ENCODE assay signal across 12 cellular contexts in genomic region chr20:43843096-43843964, GRCh38.
DNase-seq lines count a peak whose midpoint lies in the region; ATAC-seq and TF ChIP-seq lines count a peak whose summit lies in the region.
"Had no signal": no experiment of that assay in that cellular context is flagged by ENCODE, and none has a peak within 500 bp of the region (broad histone marks: within the 10 kb centered on the region; RNA-seq: fewer than 3 reads in every experiment).

No MANE protein-coding gene starts in this region.

- H3K36me3 Mint-ChIP-seq in T-helper 17 cell (ENCODE audit: low read depth) = no peaks in the 10 kb centered on the region

- DNase-seq in A172 (ENCODE audit: low spot score) = peak; percentile 76
- DNase-seq in GM12865 (ENCODE audit: low read depth) = peak; percentile 54
- DNase-seq in T-helper 17 cell = no peak
- DNase-seq in fibroblast of the aortic adventitia (ENCODE audit: low read depth) = peak; percentile 91
- DNase-seq in NCI-H510A (lab: John Stamatoyannopoulos, UW) = no peak
- no peak for DNase-seq in HEK293T (ENCODE audit: extremely low spot score)
- no peak for DNase-seq in stimulated activated CD4-positive, alpha-beta T cell treated with anti-CD3 and anti-CD28 coated beads, Interleukin-2, amount 100 ng/mL, for 24 hours
- DNase-seq: activated B cell treated with CpG ODN at 0.5 μM for 24 hours; effector memory CD8-positive, alpha-beta T cell; NCI-H1930; thyroid gland had no signal

- peak overlapping the region; percentile 10 for H3K4me3 Mint-ChIP-seq in T-helper 17 cell
- H3K4me3 Mint-ChIP-seq: activated B cell treated with CpG ODN at 0.5 μM for 24 hours; effector memory CD8-positive, alpha-beta T cell had no signal

- no peaks in the 10 kb centered on the region for H3K9me3 ChIP-seq in T-helper 17 cell (ENCODE audit: control insufficient read depth, low read length, poor library complexity, severe bottlenecking)
- H3K9me3 ChIP-seq: thyroid gland had no signal

- CTCF ChIA-PET in HEK293T (lab: Yijun Ruan, JAX) = no interaction called here

- POLR2A ChIA-PET in HEK293T (lab: Yijun Ruan, JAX) = interaction anchor here (1.0 kb wide), 1 partner anchor 386 kb away, joined by 3 read pairs; the partner anchor contains the start of gene SRSF6

- H3K4me1 Mint-ChIP-seq in T-helper 17 cell = peaks cover 45% of the 10 kb centered on the region

- H3K27ac Mint-ChIP-seq in T-helper 17 cell = no peak overlapping the region
- H3K27ac Mint-ChIP-seq: activated B cell treated with CpG ODN at 0.5 μM for 24 hours; effector memory CD8-positive, alpha-beta T cell had no signal

- no peak for ATAC-seq in T-helper 17 cell
- ATAC-seq in GM21576 (IDR thresholded peaks at IDR 0.05; ENCODE audit: unreplicated experiment) = no peak
- ATAC-seq: effector memory CD8-positive, alpha-beta T cell had no signal

- peaks cover 24% of the 10 kb centered on the region for H3K27me3 Mint-ChIP-seq in T-helper 17 cell
- H3K27me3 Mint-ChIP-seq: activated B cell treated with CpG ODN at 0.5 μM for 24 hours had no signal

- H3K4me3 ChIP-seq in GM12865 (ENCODE audit: low read depth, low read length) = no peak overlapping the region
- H3K4me3 ChIP-seq in fibroblast of the aortic adventitia (ENCODE audit: low read depth, low read length) = no peak overlapping the region
- H3K4me3 ChIP-seq: thyroid gland had no signal

- TF ChIP-seq CTCF in GM12865 (IDR thresholded peaks at IDR 0.05; ENCODE audit: insufficient read depth, low read depth, low read length, missing control alignments) (no peak), fibroblast of the aortic adventitia (IDR thresholded peaks at IDR 0.05; ENCODE audit: insufficient read depth, low read length) (no peak)

TF ChIP-seq in HEK293T, 16 proteins besides CTCF, POLR2A, EP300 and RAD21:
- TF ChIP-seq HDGF (IDR thresholded peaks at IDR 0.05; ENCODE audit: borderline replicate concordance) (no peak), FOXA1 (IDR thresholded peaks at IDR 0.05) (no peak), ELF4 (IDR thresholded peaks at IDR 0.05) (no peak), LEF1 (IDR thresholded peaks at IDR 0.05; ENCODE audit: borderline replicate concordance) (no peak), PKNOX1 (IDR thresholded peaks at IDR 0.05) (no peak), BHLHE40 (IDR thresholded peaks at IDR 0.05; ENCODE audit: borderline replicate concordance) (no peak), TARDBP (IDR thresholded peaks at IDR 0.05) (no peak), L3MBTL2 (conservative IDR thresholded peaks at IDR 0.05) (no peak), SUZ12 (IDR thresholded peaks at IDR 0.05) (no peak), NFRKB (IDR thresholded peaks at IDR 0.05) (no peak), FOXM1 (IDR thresholded peaks at IDR 0.05; ENCODE audit: borderline replicate concordance) (no peak), ZNF384 (IDR thresholded peaks at IDR 0.05) (no peak), FOXK2 (IDR thresholded peaks at IDR 0.05) (no peak), CTBP1 (IDR thresholded peaks at IDR 0.05; ENCODE audit: borderline replicate concordance) (no peak), ARNT (IDR thresholded peaks at IDR 0.05) (no peak), SP1 (IDR thresholded peaks at IDR 0.05) (no peak)

Comparison
In these comparisons a context has a peak if more than half of its experiments do, and no peak if none do; other contexts are left out.
1. DNase-seq: peak in A172 (single experiment), GM12865 (single experiment) and fibroblast of the aortic adventitia (single experiment); none in T-helper 17 cell (0 of 3), NCI-H510A (single experiment), HEK293T (single experiment) and stimulated activated CD4-positive, alpha-beta T cell treated with anti-CD3 and anti-CD28 coated beads, Interleukin-2, amount 100 ng/mL, for 24 hours (0 of 2).